Comparison of ENCODE assay signal across 9 cellular contexts in the genomic region with DNA sequence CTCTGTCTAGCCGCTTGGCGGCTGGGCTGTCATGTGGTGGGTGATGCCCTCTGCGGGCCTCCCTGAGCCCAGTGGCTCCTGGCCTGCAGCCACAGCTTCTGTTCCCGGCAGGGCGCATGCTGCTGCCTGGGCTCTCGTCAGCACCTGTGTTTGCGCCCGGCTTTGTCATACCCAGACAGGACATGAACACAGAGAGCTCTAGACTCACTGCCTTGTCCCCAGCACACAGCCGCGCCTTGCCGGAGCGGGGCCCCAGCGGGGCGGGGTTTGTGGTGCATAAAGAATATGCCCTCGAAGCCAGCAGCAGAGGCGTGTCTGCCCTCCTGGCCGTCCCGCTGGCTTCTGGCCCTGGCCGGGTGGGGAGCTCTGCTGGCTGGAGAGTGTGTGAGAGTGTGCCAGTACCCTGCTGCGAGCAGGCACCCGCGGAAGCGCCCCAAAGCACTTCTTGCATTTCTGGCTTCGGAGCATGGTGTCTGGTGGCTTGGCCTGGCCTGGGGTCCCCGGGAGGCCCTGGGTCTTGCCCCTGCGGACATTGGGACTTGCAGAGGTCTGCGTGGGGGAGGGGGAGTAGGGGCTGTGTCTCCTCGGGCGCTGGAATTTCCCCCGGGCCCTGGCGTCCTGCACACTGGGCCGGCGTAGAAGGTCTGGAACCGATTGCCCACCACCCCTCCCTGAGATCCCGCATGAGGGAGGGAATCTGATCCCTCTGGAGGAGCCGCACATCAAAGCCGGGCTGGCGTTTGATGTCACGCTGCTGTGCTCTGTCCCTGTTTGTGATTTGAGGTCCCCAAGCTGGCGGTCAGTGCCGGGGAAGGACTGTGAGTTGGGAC. TPM values are rescaled to one million over a fixed set of nuclear protein-coding genes. Genes with fewer than 3 reads are reported as not detected.
DNase-seq lines count a peak whose midpoint lies in the region; ATAC-seq and TF ChIP-seq lines count a peak whose summit lies in the region.
"Had no signal": no experiment of that assay in that cellular context is flagged by ENCODE, and none has a peak within 500 bp of the region (broad histone marks: within the 10 kb centered on the region; RNA-seq: fewer than 3 reads in every experiment).

No MANE protein-coding gene starts in this region.

- no peaks in the 10 kb centered on the region for H3K9me3 ChIP-seq in RWPE2 (ENCODE audit: severe bottlenecking)

- H3K4me1 ChIP-seq in RWPE2 (ENCODE audit: insufficient read depth, poor library complexity, severe bottlenecking), result peaks cover 4% of the 10 kb centered on the region

- H3K27ac ChIP-seq in RWPE2 (ENCODE audit: poor library complexity, severe bottlenecking), result peak overlapping the region; percentile 51

- H3K36me3 ChIP-seq in RWPE2 (ENCODE audit: low read depth), result peaks cover 4% of the 10 kb centered on the region; the same call in 1 of the 2 replicates

- H3K4me3 ChIP-seq in RWPE2 (ENCODE audit: severe bottlenecking) (no peak overlapping the region), fibroblast of the aortic adventitia (ENCODE audit: low read depth, low read length) (peak overlapping the region; percentile 22)

- TF ChIP-seq CTCF in RWPE2 (IDR thresholded peaks at IDR 0.05; ENCODE audit: poor library complexity, severe bottlenecking) (peak; percentile 22), fibroblast of the aortic adventitia (IDR thresholded peaks at IDR 0.05; ENCODE audit: insufficient read depth, low read length) (no peak)

- ATAC-seq in RWPE2 (ENCODE audit: low read depth), result peak; percentile 80
- no peak for ATAC-seq in GM21423 (IDR thresholded peaks at IDR 0.05; ENCODE audit: unreplicated experiment)

- DNase-seq in ELF-1 (ENCODE audit: low read depth, low spot score), result peak; percentile 95
- peak; percentile 85 for DNase-seq in RWPE2 (ENCODE audit: low spot score)
- DNase-seq in fibroblast of the aortic adventitia (ENCODE audit: low read depth), result peak; percentile 62
- peak in 48 of 56 donors; percentile 8 to 87 (median 48) for DNase-seq in nucleus accumbens (lab: John Stamatoyannopoulos, UW)
- no peak for DNase-seq in ureter (ENCODE audit: low spot score)
- no peak for DNase-seq in NOMO-1 (lab: John Stamatoyannopoulos, UW; ENCODE audit: unreplicated experiment in 2 of 2)
- DNase-seq in central memory CD4-positive, alpha-beta T cell, result no peak
- DNase-seq: activated T-cell treated with anti-CD3 and anti-CD28 coated beads, Interleukin-2, amount 50 U/mL, for 72 hours had no signal

- no peaks in the 10 kb centered on the region for H3K27me3 ChIP-seq in RWPE2 (ENCODE audit: insufficient read depth, poor library complexity, severe bottlenecking)

RNA-seq across cellular contexts. Expression of a gene that starts 14.5 kb away (rescaled TPM):
- total RNA-seq in fibroblast of the aortic adventitia (ENCODE audit: low replicate concordance) (23.6 and 37.0 TPM in 2 replicates), ureter (52.4 TPM)

RNA-seq across cellular contexts. Expression of a gene that starts 30.8 kb away (rescaled TPM):
- total RNA-seq in fibroblast of the aortic adventitia (ENCODE audit: low replicate concordance), result 27.6 and 41.8 TPM in 2 replicates
- 58.5 TPM for total RNA-seq in ureter

RNA-seq across cellular contexts. Expression of a gene that starts 30.9 kb away (rescaled TPM):
- total RNA-seq in fibroblast of the aortic adventitia (ENCODE audit: low replicate concordance), result 0.09 TPM in 1 of 2 replicates, not detected in the other
- 4.0 TPM for total RNA-seq in ureter

RNA-seq across cellular contexts. Expression of a gene that starts 31.2 kb away (rescaled TPM):
- total RNA-seq in fibroblast of the aortic adventitia (ENCODE audit: low replicate concordance) (15.5 and 22.0 TPM in 2 replicates), ureter (11.0 TPM)

RNA-seq across cellular contexts. Expression of a gene that starts 39.6 kb away (rescaled TPM):
- total RNA-seq in fibroblast of the aortic adventitia (ENCODE audit: low replicate concordance) (6.2 and 13.5 TPM in 2 replicates), ureter (5.0 TPM)

Comparison
In these comparisons a context has a peak if more than half of its experiments do, and no peak if none do; other contexts are left out.
1. DNase-seq: peak in ELF-1 (single experiment), RWPE2 (single experiment), fibroblast of the aortic adventitia (single experiment) and nucleus accumbens (48 of 56); none in ureter (single experiment), NOMO-1 (0 of 2) and central memory CD4-positive, alpha-beta T cell (single experiment).